ENCODE assay signal across 24 cellular contexts in genomic region chr14:35987731-35988130, GRCh38.
"Had no signal": no experiment of that assay in that cellular context is flagged by ENCODE, and none has a peak within 500 bp of the region (broad histone marks: within the 10 kb centered on the region; RNA-seq: fewer than 3 reads in every experiment).

No MANE protein-coding gene starts in this region.

- H3K27me3 ChIP-seq: gastrocnemius medialis, ovary, testis, tibial artery, upper lobe of left lung had no signal

- H3K27ac Mint-ChIP-seq: memory B cell; natural killer cell; stimulated activated naive CD8-positive, alpha-beta T cell treated with anti-CD3 and anti-CD28 coated beads, Interleukin-15, amount 100 ng/mL, for 72 hours had no signal

- H3K4me3 Mint-ChIP-seq: memory B cell; natural killer cell; stimulated activated naive CD8-positive, alpha-beta T cell treated with anti-CD3 and anti-CD28 coated beads, Interleukin-15, amount 100 ng/mL, for 72 hours had no signal

- H3K36me3 ChIP-seq: gastrocnemius medialis, ovary, tibial artery, upper lobe of left lung had no signal

- DNase-seq: cortex of kidney; effector CD4-positive, alpha-beta T cell; foreskin fibroblast; gastrocnemius medialis; head of caudate nucleus; natural killer cell; occipital lobe; ovary; posterior cingulate gyrus; retina; stimulated activated CD4-positive, alpha-beta T cell treated with anti-CD3 and anti-CD28 coated beads, Interleukin-12 subunit alpha, Interleukin-12 subunit beta, amount 100 ng/mL, for 4 hours; stimulated activated CD4-positive, alpha-beta T cell treated with anti-CD3 and anti-CD28 coated beads, Interleukin-1b, Interleukin-23, amount 100 ng/mL, for 48 hours; stimulated activated CD4-positive, alpha-beta T cell treated with anti-CD3 and anti-CD28 coated beads, Interleukin-4, amount 100 ng/mL, for 1 hour; stimulated activated CD8-positive, alpha-beta memory T cell treated with anti-CD3 and anti-CD28 coated beads, Interleukin-4, amount 100 ng/mL, for 48 hours; stimulated activated naive CD4-positive, alpha-beta T cell; stimulated activated naive CD8-positive, alpha-beta T cell treated with anti-CD3 and anti-CD28 coated beads, Interleukin-15, amount 100 ng/mL, for 72 hours; testis; tibial artery; upper lobe of left lung had no signal

- H3K4me2 ChIP-seq: smooth muscle cell had no signal

- H3K4me1 ChIP-seq: gastrocnemius medialis, testis, tibial artery, upper lobe of left lung had no signal

- H3K27me3 Mint-ChIP-seq: stimulated activated naive CD8-positive, alpha-beta T cell treated with anti-CD3 and anti-CD28 coated beads, Interleukin-15, amount 100 ng/mL, for 72 hours had no signal

- H3K4me1 Mint-ChIP-seq: natural killer cell had no signal

- ATAC-seq: gastrocnemius medialis; left lobe of liver; natural killer cell; sciatic nerve; stimulated activated naive CD8-positive, alpha-beta T cell treated with anti-CD3 and anti-CD28 coated beads, Interleukin-15, amount 100 ng/mL, for 72 hours had no signal

- H3K4me3 ChIP-seq: gastrocnemius medialis, lung, ovary, smooth muscle cell, testis, tibial artery, upper lobe of left lung had no signal

- H3K9me3 ChIP-seq: gastrocnemius medialis, ovary, testis, tibial artery, upper lobe of left lung had no signal

- H3K9me3 Mint-ChIP-seq: memory B cell had no signal

- H3K27ac ChIP-seq: gastrocnemius medialis, ovary, testis, tibial artery, upper lobe of left lung had no signal

- H3K36me3 Mint-ChIP-seq: memory B cell, natural killer cell had no signal
